Comparison of ENCODE assay signal across 21 cellular contexts in the genomic region with DNA sequence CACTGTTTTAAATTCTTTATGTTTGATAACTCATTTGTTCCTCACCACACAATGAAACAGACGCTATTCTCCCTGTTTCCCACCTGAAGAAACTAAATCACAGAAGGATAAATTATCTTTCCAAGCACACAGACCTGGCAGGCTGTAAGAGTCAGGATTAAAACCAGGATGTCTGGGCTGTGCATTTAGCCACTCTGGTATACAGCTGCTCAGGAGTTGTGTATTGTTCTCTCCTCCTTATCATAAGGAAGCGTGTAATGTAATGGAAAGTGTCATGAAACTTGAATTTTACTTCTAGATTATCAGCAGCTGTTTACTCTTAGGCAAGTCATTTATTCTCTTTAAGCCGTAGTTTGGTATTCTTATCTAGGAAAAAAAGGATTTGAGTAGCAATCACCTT.
"Had no signal": no experiment of that assay in that cellular context is flagged by ENCODE, and none has a peak within 500 bp of the region (broad histone marks: within the 10 kb centered on the region; RNA-seq: fewer than 3 reads in every experiment).

No MANE protein-coding gene starts in this region.

- H3K4me1 Mint-ChIP-seq: central memory CD8-positive, alpha-beta T cell; stimulated activated memory B cell treated with anti-CD40 and anti-IgM and Interleukin-4, amounts not matched to agents 10 μg/mL and 1 μg/mL and 100 μg/mL, for 72 hours; WTC11 had no signal

- DNase-seq: activated CD4-positive, alpha-beta T cell treated with anti-CD3 and anti-CD28 coated beads, Interleukin-2, amount 50 U/mL, for 4 hours; activated CD8-positive, alpha-beta memory T cell treated with anti-CD3 and anti-CD28 coated beads for 24 hours; activated CD8-positive, alpha-beta memory T cell treated with anti-CD3 and anti-CD28 coated beads, Interleukin-2, amount 50 U/mL, for 4 hours; activated naive CD4-positive, alpha-beta T cell; activated T-cell treated with anti-CD3 and anti-CD28 coated beads, Interleukin-2, amount 50 U/mL, for 24 hours; adrenal gland; foreskin melanocyte; left ventricle myocardium inferior; occipital lobe; sigmoid colon; stimulated activated CD4-positive, alpha-beta T cell treated with anti-CD3 and anti-CD28 coated beads, Interleukin-15, amount 100 ng/mL, for 24 hours; T1000; upper lobe of left lung had no signal

- H3K4me1 ChIP-seq: adrenal gland, left ventricle myocardium inferior had no signal

- H3K27ac Mint-ChIP-seq: activated naive CD8-positive, alpha-beta T cell; activated T-cell treated with anti-CD3 and anti-CD28 coated beads, Interleukin-2, amount 50 U/mL, for 24 hours; activated T-helper 2 cell treated with anti-CD3 and anti-CD28 coated beads, Interferon-gamma antibody, Interleukin-2, Interleukin-4, amounts not matched to agents 10 μg/mL and 5 μg/mL and 100 μg/mL, durations not matched to agents 14 hours and 24 hours and 36 hours; stimulated activated memory B cell treated with anti-CD40 and anti-IgM and Interleukin-4, amounts not matched to agents 10 μg/mL and 1 μg/mL and 100 μg/mL, for 72 hours; T-helper 1 cell treated with Interleukin-12 subunit alpha and Interleukin-12 subunit beta and Interleukin-4 antibody, amounts not matched to agents 30 μg/mL and 1 μg/mL, for 36 hours; WTC11 had no signal

- H3K27me3 Mint-ChIP-seq: activated naive CD8-positive, alpha-beta T cell; central memory CD8-positive, alpha-beta T cell; stimulated activated memory B cell treated with anti-CD40 and anti-IgM and Interleukin-4, amounts not matched to agents 10 μg/mL and 1 μg/mL and 100 μg/mL, for 72 hours had no signal

- H3K4me3 ChIP-seq: adrenal gland, left ventricle myocardium inferior, sigmoid colon, smooth muscle cell, thoracic aorta, upper lobe of left lung had no signal

- H3K9me3 ChIP-seq: adrenal gland, left ventricle myocardium inferior, sigmoid colon, thoracic aorta, upper lobe of left lung had no signal

- H3K9me3 Mint-ChIP-seq: activated T-helper 2 cell treated with anti-CD3 and anti-CD28 coated beads, Interferon-gamma antibody, Interleukin-2, Interleukin-4, amounts not matched to agents 10 μg/mL and 5 μg/mL and 100 μg/mL, durations not matched to agents 14 hours and 24 hours and 36 hours; stimulated activated memory B cell treated with anti-CD40 and anti-IgM and Interleukin-4, amounts not matched to agents 10 μg/mL and 1 μg/mL and 100 μg/mL, for 72 hours; T-helper 1 cell treated with Interleukin-12 subunit alpha and Interleukin-12 subunit beta and Interleukin-4 antibody, amounts not matched to agents 30 μg/mL and 1 μg/mL, for 36 hours; WTC11 had no signal

- H3K27ac ChIP-seq: adrenal gland, left ventricle myocardium inferior, sigmoid colon, thoracic aorta, upper lobe of left lung had no signal

- H3K36me3 ChIP-seq: adrenal gland, left ventricle myocardium inferior, sigmoid colon, thoracic aorta, upper lobe of left lung had no signal

- ATAC-seq: stimulated activated memory B cell treated with anti-CD40 and anti-IgM and Interleukin-4, amounts not matched to agents 10 μg/mL and 1 μg/mL and 100 μg/mL, for 72 hours; WTC11 had no signal

- H3K4me3 Mint-ChIP-seq: activated naive CD8-positive, alpha-beta T cell; activated T-cell treated with anti-CD3 and anti-CD28 coated beads, Interleukin-2, amount 50 U/mL, for 24 hours; central memory CD8-positive, alpha-beta T cell; stimulated activated memory B cell treated with anti-CD40 and anti-IgM and Interleukin-4, amounts not matched to agents 10 μg/mL and 1 μg/mL and 100 μg/mL, for 72 hours; T-helper 1 cell treated with Interleukin-12 subunit alpha and Interleukin-12 subunit beta and Interleukin-4 antibody, amounts not matched to agents 30 μg/mL and 1 μg/mL, for 36 hours; WTC11 had no signal

- H3K27me3 ChIP-seq: adrenal gland, sigmoid colon, upper lobe of left lung had no signal

- H3K36me3 Mint-ChIP-seq: activated naive CD8-positive, alpha-beta T cell; stimulated activated memory B cell treated with anti-CD40 and anti-IgM and Interleukin-4, amounts not matched to agents 10 μg/mL and 1 μg/mL and 100 μg/mL, for 72 hours; WTC11 had no signal
